Comparison of ENCODE assay signal across 18 cellular contexts in genomic region chr10:51368943-51369342, GRCh38.
DNase-seq lines count a peak whose midpoint lies in the region; FAIRE-seq and TF ChIP-seq lines count a peak whose summit lies in the region.
"Had no signal": no experiment of that assay in that cellular context is flagged by ENCODE, and none has a peak within 500 bp of the region (broad histone marks: within the 10 kb centered on the region; RNA-seq: fewer than 3 reads in every experiment).

No MANE protein-coding gene starts in this region.

- H3K27ac ChIP-seq in AG04450 (ENCODE audit: low read depth, low read length) (no peak overlapping the region), OCI-LY7 (ENCODE audit: low read depth, low read length, poor library complexity, severe bottlenecking) (no peak overlapping the region)
- H3K27ac ChIP-seq: neutrophil had no signal

- no peaks in the 10 kb centered on the region for H3K36me3 ChIP-seq in OCI-LY7 (ENCODE audit: insufficient read depth, low read length)
- H3K36me3 ChIP-seq: neutrophil, thoracic aorta had no signal

- no peak overlapping the region for H3K4me2 ChIP-seq in OCI-LY7 (ENCODE audit: low read length)

- POLR2A ChIA-PET in AG04450 (lab: Yijun Ruan, JAX), result no interaction called here
- POLR2A ChIA-PET in OCI-LY7 (lab: Charles Lee), result no interaction called here

- no peak overlapping the region for H2AFZ ChIP-seq in OCI-LY7 (ENCODE audit: low read length)

- no peaks in the 10 kb centered on the region for H3K27me3 ChIP-seq in AG04450 (ENCODE audit: control insufficient read depth, insufficient read depth, low read length)
- H3K27me3 ChIP-seq: neutrophil had no signal

- no peaks in the 10 kb centered on the region for H3K4me1 ChIP-seq in OCI-LY7 (ENCODE audit: insufficient read depth, low read length, poor library complexity, severe bottlenecking)

- FAIRE-seq in urothelium cell line (lab: Jason Lieb, UNC), result no peak
- FAIRE-seq: H54, K562 had no signal

- CTCF ChIA-PET in AG04450 (lab: Charles Lee) (interaction anchor here (1.0 to 1.1 kb wide), 2 partner anchors 305 to 847 kb away, joined by 3 to 4 read pairs; no protein-coding TSS in a partner anchor), OCI-LY7 (lab: Charles Lee; ENCODE audit: unreplicated experiment) (no interaction called here)

- no TSS peak for BruUV-seq in OCI-LY7 (replicated peaks; lab: Mats Ljungman, UMichigan)

- H3K4me3 ChIP-seq in AG04450 (ENCODE audit: low read depth, low read length), result no peak overlapping the region
- H3K4me3 ChIP-seq in OCI-LY7 (ENCODE audit: low read depth, low read length, poor library complexity, severe bottlenecking), result no peak overlapping the region
- no peak overlapping the region for H3K4me3 ChIP-seq in fibroblast of mammary gland (ENCODE audit: control insufficient read depth, low read depth, low read length)
- H3K4me3 ChIP-seq: K562, thoracic aorta had no signal

- no peaks in the 10 kb centered on the region for H3K9me2 ChIP-seq in OCI-LY7 (ENCODE audit: insufficient read depth, low read length)

- DNase-seq in AG04450 (ENCODE audit: low read depth, low spot score) (no peak), OCI-LY7 (ENCODE audit: low spot score) (no peak), fibroblast of mammary gland (ENCODE audit: low read depth) (no peak), NCI-H1105 treated with DMSO at 0.1 percent for 48 hours (lab: John Stamatoyannopoulos, UW) (no peak), cerebellar cortex (ENCODE audit: low spot score) (no peak), DMS53 treated with DMSO at 0.1 percent for 48 hours (lab: John Stamatoyannopoulos, UW; ENCODE audit: unreplicated experiment) (no peak), urothelium cell line (ENCODE audit: low spot score) (no peak)
- DNase-seq: activated CD4-positive, alpha-beta T cell treated with anti-CD3 and anti-CD28 coated beads for 36 hours; activated T-cell treated with anti-CD3 and anti-CD28 coated beads for 4 hours; effector memory CD8-positive, alpha-beta T cell; NCI-H187; NCI-H524; stimulated activated CD4-positive, alpha-beta T cell treated with anti-CD3 and anti-CD28 coated beads, Interleukin-4, amount 100 ng/mL, for 1 hour had no signal

- no peaks in the 10 kb centered on the region for H3K9me3 ChIP-seq in AG04450 (ENCODE audit: control insufficient read depth, insufficient read depth, low read length)
- no peaks in the 10 kb centered on the region for H3K9me3 ChIP-seq in OCI-LY7 (ENCODE audit: low read length)
- H3K9me3 ChIP-seq: neutrophil, thoracic aorta had no signal

- no peaks in the 10 kb centered on the region for H4K20me1 ChIP-seq in OCI-LY7 (ENCODE audit: insufficient read depth, low read length)

- intact Hi-C loops in OCI-LY7 (cut with micrococcal nuclease; ENCODE audit: unreplicated experiment), result no loop called here

- H3K79me2 ChIP-seq in OCI-LY7 (ENCODE audit: insufficient read depth, low read depth, low read length), result no peaks in the 10 kb centered on the region

- TF ChIP-seq CTCF in AG04450 (IDR thresholded peaks at IDR 0.05; ENCODE audit: low read depth, low read length) (peak; percentile 15; the same call in 1 of the 2 replicates), GM12874 (IDR thresholded peaks at IDR 0.05; ENCODE audit: insufficient read depth, low read depth, low read length) (peak; percentile 15; the same call in 1 of the 2 replicates), OCI-LY7 (conservative IDR thresholded peaks at IDR 0.05; ENCODE audit: low read length) (peak; percentile 72), fibroblast of mammary gland (conservative IDR thresholded peaks at IDR 0.05; ENCODE audit: control insufficient read depth, insufficient read depth, low read depth, low read length) (peak; percentile 8)

Comparison
In these comparisons a context has a peak if more than half of its experiments do, and no peak if none do; other contexts are left out.
1. CTCF ChIP-seq: peak in every context shown above with its lines; median percentile 72 in OCI-LY7; 15 in AG04450; 15 in GM12874; 8 in fibroblast of mammary gland.